Comparison of ENCODE assay signal across 8 cellular contexts in the genomic region with DNA sequence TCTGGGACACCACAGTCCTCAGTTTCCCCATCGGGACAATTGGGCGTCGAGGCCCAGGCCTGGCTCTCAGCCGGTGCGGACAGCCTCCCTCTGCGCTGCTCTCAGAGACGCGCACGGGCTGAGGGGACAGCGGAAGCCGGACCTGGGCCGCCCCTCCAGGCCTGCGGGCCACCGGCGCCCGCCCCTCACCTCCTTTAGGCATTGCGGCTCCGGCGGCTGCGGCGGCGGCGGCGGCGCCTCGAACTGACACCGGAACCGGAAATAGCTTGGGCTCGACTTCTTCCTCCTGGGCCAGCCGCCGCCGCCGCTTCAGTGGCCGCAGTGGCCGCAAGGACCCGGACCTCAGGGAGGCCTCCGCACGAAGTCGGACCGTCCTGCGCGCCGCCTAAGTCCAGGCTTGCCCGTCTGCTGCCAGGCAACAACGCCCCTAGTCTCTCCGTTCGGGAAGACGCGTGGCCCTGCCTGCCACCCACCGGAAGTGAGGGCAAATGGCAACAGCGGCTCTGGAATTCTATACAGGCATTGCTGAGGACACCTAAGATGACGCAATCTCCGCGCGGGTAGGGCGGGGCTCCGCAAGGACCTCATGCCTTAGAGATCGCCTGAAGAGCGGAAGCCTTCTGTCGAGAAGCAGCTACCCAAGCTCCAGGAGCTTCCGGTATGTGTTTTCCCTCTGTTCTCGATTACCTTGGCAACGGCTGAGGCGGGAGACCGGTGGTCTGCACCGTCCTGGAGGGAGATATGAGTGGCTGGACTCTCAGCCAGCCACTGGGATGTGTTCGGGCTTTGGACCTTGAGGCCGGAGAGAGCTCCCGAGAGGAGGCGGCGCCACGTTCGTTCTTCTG. TPM values are rescaled to one million over a fixed set of nuclear protein-coding genes. Genes with fewer than 3 reads are reported as not detected.
DNase-seq lines count a peak whose midpoint lies in the region; ATAC-seq and TF ChIP-seq lines count a peak whose summit lies in the region.

A gene (plus strand): TSS at position 623 of the 845 bp plus-strand sequence. CDS start 2,124 bp downstream, outside the sequence.
A gene with protein sequence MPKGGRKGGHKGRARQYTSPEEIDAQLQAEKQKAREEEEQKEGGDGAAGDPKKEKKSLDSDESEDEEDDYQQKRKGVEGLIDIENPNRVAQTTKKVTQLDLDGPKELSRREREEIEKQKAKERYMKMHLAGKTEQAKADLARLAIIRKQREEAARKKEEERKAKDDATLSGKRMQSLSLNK (minus strand): TSS at position 251 of the 845 bp plus-strand sequence. CDS start 49 bp downstream, at position 202.

- peak within 1 kb of the TSS; percentile 85 to 97 for H3K4me3 ChIP-seq in SK-N-SH (ENCODE audit: low read depth in 2 of 2, low read length in 1 of 2)
- H3K4me3 ChIP-seq in testis, result peak within 1 kb of the TSS; percentile 99 to 100

- no peaks in the 10 kb centered on the region for H3K9me2 ChIP-seq in SK-N-SH

- peaks cover 49% of the 10 kb centered on the region for H3K4me1 Mint-ChIP-seq in activated naive CD4-positive, alpha-beta T cell treated with anti-CD3 and anti-CD28 coated beads, Interleukin-2, amount 50 U/mL, for 24 hours

- peak; percentile 16 to 74; a peak in 2 of 4 replicates for TF ChIP-seq EP300 in SK-N-SH (IDR thresholded peaks at IDR 0.05; ENCODE audit: borderline replicate concordance in 1 of 2, low read depth in 1 of 2, low read length in 1 of 2)

- peak within 1 kb of the TSS; percentile 96 for H3K9ac ChIP-seq in SK-N-SH

- peaks cover 15 to 28% of the 10 kb centered on the region in 2 experiments for H3K4me1 ChIP-seq in SK-N-SH (ENCODE audit: control insufficient read depth in 1 of 2, insufficient read depth in 2 of 2, low read depth in 1 of 2, low read length in 1 of 2)
- peaks cover 20% of the 10 kb centered on the region for H3K4me1 ChIP-seq in testis

- H3K36me3 ChIP-seq in SK-N-SH (replicated peaks in 1 of 2; ENCODE audit: control insufficient read depth in 1 of 2, insufficient read depth in 2 of 2, low read length in 1 of 2) (peaks cover 43 to 49% of the 10 kb centered on the region in 2 experiments), testis (ENCODE audit: low read depth, missing control alignments) (no peaks in the 10 kb centered on the region)

- DNase-seq in GM04504 (ENCODE audit: low read depth) (peak; percentile 87), NCI-H1048 (lab: John Stamatoyannopoulos, UW) (peak; percentile 85), SK-N-SH (peak; percentile 98), glomerular endothelial cell (ENCODE audit: extremely low read depth, low read depth, low spot score) (peak; percentile 85), omental fat pad (ENCODE audit: low spot score) (peak; percentile 87), testis (peak; percentile 96)

- intact Hi-C loops in testis (cut with DNase I; ENCODE audit: low total_unique reads), result no loop called here

- no peak for TF ChIP-seq RAD21 in SK-N-SH (IDR thresholded peaks at IDR 0.05; ENCODE audit: low read length)

- H3K27ac ChIP-seq in SK-N-SH (ENCODE audit: low read depth in 2 of 2, low read length in 1 of 2), result peak within 1 kb of the TSS; percentile 98 to 99
- H3K27ac ChIP-seq in testis, result peak within 1 kb of the TSS; percentile 97 to 99

- H3K27me3 ChIP-seq in SK-N-SH (ENCODE audit: insufficient read depth), result no peaks in the 10 kb centered on the region
- H3K27me3 ChIP-seq in testis, result no peaks in the 10 kb centered on the region

- peak within 1 kb of the TSS; percentile 96 for H3K4me3 Mint-ChIP-seq in activated naive CD4-positive, alpha-beta T cell treated with anti-CD3 and anti-CD28 coated beads, Interleukin-2, amount 50 U/mL, for 24 hours

- peaks cover 14% of the 10 kb centered on the region for H3F3A ChIP-seq in SK-N-SH (replicated peaks; ENCODE audit: insufficient read depth)

- peaks cover 13% of the 10 kb centered on the region for H3K36me3 Mint-ChIP-seq in activated naive CD4-positive, alpha-beta T cell treated with anti-CD3 and anti-CD28 coated beads, Interleukin-2, amount 50 U/mL, for 24 hours

- H2AFZ ChIP-seq in SK-N-SH (ENCODE audit: low read depth), result peak within 1 kb of the TSS; percentile 69

- TF ChIP-seq CTCF in SK-N-SH (IDR thresholded peaks at IDR 0.05) (no peak), omental fat pad (IDR thresholded peaks at IDR 0.05) (no peak), testis (IDR thresholded peaks at IDR 0.05) (peak in 2 of 3 experiments; percentile 43 to 66)

- no peak for TF ChIP-seq POLR2A in testis (IDR thresholded peaks at IDR 0.05)

- H3K9me3 ChIP-seq in SK-N-SH, result no peaks in the 10 kb centered on the region
- H3K9me3 ChIP-seq in testis, result no peaks in the 10 kb centered on the region

- peaks cover 52% of the 10 kb centered on the region for H4K20me1 ChIP-seq in SK-N-SH (ENCODE audit: insufficient read depth)

- POLR2A ChIA-PET in SK-N-SH (lab: Yijun Ruan, JAX), result interaction anchor here (0.6 to 5.2 kb wide), 18 partner anchors 12 to 1019 kb away, joined by 3 to 102 read pairs (median 4); a partner anchor contains a TSS

- H3K9me3 Mint-ChIP-seq in activated naive CD4-positive, alpha-beta T cell treated with anti-CD3 and anti-CD28 coated beads, Interleukin-2, amount 50 U/mL, for 24 hours, result no peaks in the 10 kb centered on the region

- H3K79me2 ChIP-seq in SK-N-SH (ENCODE audit: insufficient read depth), result peaks cover 100% of the 10 kb centered on the region

- 2% methylated on average over 34 of the region's 73 CpGs for WGBS in SK-N-SH (ENCODE audit: low lambda C conversion rate)
- 1% methylated on average over 22 to 64 of the region's 73 CpGs for WGBS in testis, 2 donors

- ATAC-seq in HG02571 (IDR thresholded peaks at IDR 0.05; ENCODE audit: unreplicated experiment), result peak; percentile 76
- ATAC-seq in omental fat pad (ENCODE audit: low FRiP score), result peak; percentile 87

- H3K27ac Mint-ChIP-seq in activated naive CD4-positive, alpha-beta T cell treated with anti-CD3 and anti-CD28 coated beads, Interleukin-2, amount 50 U/mL, for 24 hours, result peak within 1 kb of the TSS; percentile 93

- H3K4me2 ChIP-seq in SK-N-SH, result peak within 1 kb of the TSS; percentile 91

- no peaks in the 10 kb centered on the region for H3K27me3 Mint-ChIP-seq in activated naive CD4-positive, alpha-beta T cell treated with anti-CD3 and anti-CD28 coated beads, Interleukin-2, amount 50 U/mL, for 24 hours

- CTCF ChIA-PET in SK-N-SH (lab: Yijun Ruan, JAX), result interaction anchor here (0.7 to 3.5 kb wide), 6 partner anchors 9 to 368 kb away, joined by 3 to 16 read pairs (median 4); no protein-coding TSS in a partner anchor

TF ChIP-seq in SK-N-SH, 30 proteins besides CTCF, POLR2A, EP300 and RAD21 (continues in another document):
- TF ChIP-seq JUND (IDR thresholded peaks at IDR 0.05), result peak; percentile 43; the same call in 1 of the 2 replicates
- TF ChIP-seq, protein P1, sequence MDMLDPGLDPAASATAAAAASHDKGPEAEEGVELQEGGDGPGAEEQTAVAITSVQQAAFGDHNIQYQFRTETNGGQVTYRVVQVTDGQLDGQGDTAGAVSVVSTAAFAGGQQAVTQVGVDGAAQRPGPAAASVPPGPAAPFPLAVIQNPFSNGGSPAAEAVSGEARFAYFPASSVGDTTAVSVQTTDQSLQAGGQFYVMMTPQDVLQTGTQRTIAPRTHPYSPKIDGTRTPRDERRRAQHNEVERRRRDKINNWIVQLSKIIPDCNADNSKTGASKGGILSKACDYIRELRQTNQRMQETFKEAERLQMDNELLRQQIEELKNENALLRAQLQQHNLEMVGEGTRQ (IDR thresholded peaks at IDR 0.05; ENCODE audit: borderline replicate concordance, low read depth, low read length), result no peak
- TF ChIP-seq RFX5 (IDR thresholded peaks at IDR 0.05; ENCODE audit: low read length), result 0 out of 2 replicates have a peak, but pooled peaks have one; percentile 45
- TF ChIP-seq FOSL2 (IDR thresholded peaks at IDR 0.05; ENCODE audit: borderline replicate concordance, low read depth), result peak; percentile 9; the same call in 1 of the 2 replicates
- no peak for TF ChIP-seq RXRA (IDR thresholded peaks at IDR 0.05; ENCODE audit: borderline replicate concordance, low read depth)
- TF ChIP-seq SMC3 (IDR thresholded peaks at IDR 0.05; ENCODE audit: low read depth, low read length), result peak; percentile 5; the same call in 1 of the 2 replicates
- TF ChIP-seq SIN3A (IDR thresholded peaks at IDR 0.05; ENCODE audit: borderline replicate concordance, low read depth, low read length), result peak; percentile 79; the same call in 1 of the 2 replicates
- TF ChIP-seq, protein P2, sequence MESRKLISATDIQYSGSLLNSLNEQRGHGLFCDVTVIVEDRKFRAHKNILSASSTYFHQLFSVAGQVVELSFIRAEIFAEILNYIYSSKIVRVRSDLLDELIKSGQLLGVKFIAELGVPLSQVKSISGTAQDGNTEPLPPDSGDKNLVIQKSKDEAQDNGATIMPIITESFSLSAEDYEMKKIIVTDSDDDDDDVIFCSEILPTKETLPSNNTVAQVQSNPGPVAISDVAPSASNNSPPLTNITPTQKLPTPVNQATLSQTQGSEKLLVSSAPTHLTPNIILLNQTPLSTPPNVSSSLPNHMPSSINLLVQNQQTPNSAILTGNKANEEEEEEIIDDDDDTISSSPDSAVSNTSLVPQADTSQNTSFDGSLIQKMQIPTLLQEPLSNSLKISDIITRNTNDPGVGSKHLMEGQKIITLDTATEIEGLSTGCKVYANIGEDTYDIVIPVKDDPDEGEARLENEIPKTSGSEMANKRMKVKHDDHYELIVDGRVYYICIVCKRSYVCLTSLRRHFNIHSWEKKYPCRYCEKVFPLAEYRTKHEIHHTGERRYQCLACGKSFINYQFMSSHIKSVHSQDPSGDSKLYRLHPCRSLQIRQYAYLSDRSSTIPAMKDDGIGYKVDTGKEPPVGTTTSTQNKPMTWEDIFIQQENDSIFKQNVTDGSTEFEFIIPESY (IDR thresholded peaks at IDR 0.05; ENCODE audit: borderline replicate concordance, low read depth), result 0 out of 2 replicates have a peak, but pooled peaks have one; percentile 12
- TF ChIP-seq, protein P3, sequence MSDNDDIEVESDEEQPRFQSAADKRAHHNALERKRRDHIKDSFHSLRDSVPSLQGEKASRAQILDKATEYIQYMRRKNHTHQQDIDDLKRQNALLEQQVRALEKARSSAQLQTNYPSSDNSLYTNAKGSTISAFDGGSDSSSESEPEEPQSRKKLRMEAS (IDR thresholded peaks at IDR 0.05; ENCODE audit: low read depth), result peak; percentile 93; the same call in 1 of the 2 replicates

RNA-seq across cellular contexts. Expression of the first gene that starts in this region (rescaled TPM):
- 124 and 162 TPM in 2 replicates for polyA plus RNA-seq in SK-N-SH (2012; rRNA removed)
- 146 and 187 TPM in 2 replicates for polyA plus RNA-seq in SK-N-SH (2012; cell fraction: cytosol; rRNA removed)
- polyA plus RNA-seq in SK-N-SH (2012; cell fraction: nucleus; rRNA removed), result 85.4 and 105 TPM in 2 replicates
- 82.7 and 94.0 TPM in 2 replicates for total RNA-seq in glomerular endothelial cell
- total RNA-seq in omental fat pad, result 10 to 100 TPM; 52.9 to 68.3 (median 64.8) TPM
- 100 to 1,000 TPM in 1 of 2 donors, 10 to 100 TPM in 1; 91.2 to 123 TPM for total RNA-seq in testis
- 174 TPM for polyA plus RNA-seq in testis (ENCODE audit: insufficient read depth, low read depth, low replicate concordance)

RNA-seq across cellular contexts. Expression of the second gene that starts in this region (rescaled TPM):
- polyA plus RNA-seq in SK-N-SH (2012; rRNA removed) (296 and 389 TPM in 2 replicates), testis (ENCODE audit: insufficient read depth, low read depth, low replicate concordance) (126 TPM)
- 589 and 668 TPM in 2 replicates for polyA plus RNA-seq in SK-N-SH (2012; cell fraction: cytosol; rRNA removed)
- polyA plus RNA-seq in SK-N-SH (2012; cell fraction: nucleus; rRNA removed), result 105 and 146 TPM in 2 replicates
- total RNA-seq in glomerular endothelial cell (105 and 109 TPM in 2 replicates), omental fat pad (10 to 100 TPM; 41.9 to 70.2 (median 54.7) TPM), testis (10 to 100 TPM; 50.5 to 74.0 TPM)

Comparison
In these comparisons a context has a peak if more than half of its experiments do, and no peak if none do; other contexts are left out.
1. Peak in every context shown above with its lines: DNase-seq, ATAC-seq, H3K4me3 ChIP-seq and H3K27ac ChIP-seq.
2. CTCF ChIP-seq: peak in testis (2 of 3); none in SK-N-SH (single experiment) and omental fat pad (0 of 3).